9 cellular contexts compared by ENCODE assay signal in genomic region chr5:171310816-171311697, GRCh38. TPM values are rescaled to one million over a fixed set of nuclear protein-coding genes. Genes with fewer than 3 reads are reported as not detected.
DNase-seq lines count a peak whose midpoint lies in the region; TF ChIP-seq lines count a peak whose summit lies in the region.
"Had no signal": no experiment of that assay in that cellular context is flagged by ENCODE, and none has a peak within 500 bp of the region (broad histone marks: within the 10 kb centered on the region; RNA-seq: fewer than 3 reads in every experiment).

No MANE protein-coding gene starts in this region.

- H3K4me2 ChIP-seq in skeletal muscle satellite cell (ENCODE audit: low read length), result peak overlapping the region; percentile 54

- intact Hi-C loops in testis (cut with DNase I; ENCODE audit: low total_unique reads), result no loop called here

- H3K9me3 ChIP-seq in skeletal muscle satellite cell (replicated peaks; ENCODE audit: low read length) (no peaks in the 10 kb centered on the region), testis (no peaks in the 10 kb centered on the region)

- WGBS in testis, 2 donors, result 2% methylated on average over 29 to 58 of the region's 78 CpGs

- TF ChIP-seq CTCF in fibroblast of pulmonary artery (IDR thresholded peaks at IDR 0.05; ENCODE audit: low read length, missing control alignments), result no peak
- no peak for TF ChIP-seq CTCF in testis (IDR thresholded peaks at IDR 0.05)

- no peak overlapping the region for H3K9ac ChIP-seq in skeletal muscle satellite cell (ENCODE audit: low read depth, low read length)

- H3K27me3 ChIP-seq in skeletal muscle satellite cell (ENCODE audit: control insufficient read depth, insufficient read depth, low read length), result peaks cover 96% of the 10 kb centered on the region
- H3K27me3 ChIP-seq in testis, result peaks cover 6% of the 10 kb centered on the region

- TF ChIP-seq POLR2A in testis (IDR thresholded peaks at IDR 0.05), result no peak

- no peaks in the 10 kb centered on the region for H3K36me3 ChIP-seq in skeletal muscle satellite cell (ENCODE audit: insufficient read depth, low read length)
- no peaks in the 10 kb centered on the region for H3K36me3 ChIP-seq in testis (ENCODE audit: low read depth, missing control alignments)

- peaks cover 20% of the 10 kb centered on the region for H3K4me1 ChIP-seq in skeletal muscle satellite cell (ENCODE audit: control insufficient read depth, insufficient read depth, low read length)
- H3K4me1 ChIP-seq in testis, result peaks cover 29% of the 10 kb centered on the region

- no peak overlapping the region for H3K4me3 ChIP-seq in fibroblast of pulmonary artery (replicated peaks; ENCODE audit: low read depth, low read length)
- no peak overlapping the region for H3K4me3 ChIP-seq in skeletal muscle satellite cell (ENCODE audit: low read length)
- peak overlapping the region in 1 of 2 donors; percentile 34 for H3K4me3 ChIP-seq in testis

- DNase-seq in SIG-M5 treated with dmso at 0.1 percent for 504 hours (lab: John Stamatoyannopoulos, UW; ENCODE audit: unreplicated experiment) (peak; percentile 5), SIG-M5 (lab: John Stamatoyannopoulos, UW) (no peak), NOMO-1 treated with DMSO at 0.1 percent for 48 hours (lab: John Stamatoyannopoulos, UW; ENCODE audit: unreplicated experiment) (peak; percentile 28), fibroblast of pulmonary artery (ENCODE audit: low read depth) (peak; percentile 44), amniotic stem cell (lab: John Stamatoyannopoulos, UW) (no peak), testis (no peak), GOT3 (lab: John Stamatoyannopoulos, UW) (no peak)
- DNase-seq: aorta had no signal

- H3K27ac ChIP-seq in testis, result no peak overlapping the region

RNA-seq across cellular contexts. Expression of gene TLX3, which starts 2.0 kb away (rescaled TPM):
- total RNA-seq in skeletal muscle satellite cell (2012; rRNA removed), result not detected in 2 replicates
- not detected for total RNA-seq in testis
- 0.21 TPM for polyA plus RNA-seq in testis (ENCODE audit: insufficient read depth, low read depth, low replicate concordance)
- total RNA-seq: aorta had no signal
- polyA plus RNA-seq: aorta had no signal

Comparison
In these comparisons a context has a peak if more than half of its experiments do, and no peak if none do; other contexts are left out.
1. DNase-seq: peak in SIG-M5 treated with dmso at 0.1 percent for 504 hours (single experiment), NOMO-1 treated with DMSO at 0.1 percent for 48 hours (single experiment) and fibroblast of pulmonary artery (single experiment); none in SIG-M5 (single experiment), amniotic stem cell (single experiment), testis (single experiment) and GOT3 (single experiment).